In the genomic region with DNA sequence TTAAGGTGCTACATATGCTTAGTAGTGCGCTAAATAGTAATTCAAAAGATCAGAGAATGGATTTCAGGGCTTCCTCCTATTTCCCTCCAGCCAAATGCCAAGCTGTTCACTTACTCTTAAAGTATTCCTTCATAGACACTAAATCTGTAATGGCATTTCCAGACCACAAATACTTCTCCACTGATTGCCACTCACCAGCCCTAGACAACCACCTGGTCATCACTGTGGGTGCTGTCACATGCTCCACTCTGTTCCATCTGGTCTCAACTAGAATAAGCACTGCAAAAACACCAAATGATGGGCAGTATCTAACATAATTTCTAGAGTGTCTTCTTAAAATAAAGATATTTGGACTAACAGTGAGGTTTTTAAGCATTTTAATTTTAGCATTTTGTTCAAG, we compare ENCODE assay signal across 20 cellular contexts.
"Had no signal": no experiment of that assay in that cellular context is flagged by ENCODE, and none has a peak within 500 bp of the region (broad histone marks: within the 10 kb centered on the region; RNA-seq: fewer than 3 reads in every experiment).

No MANE protein-coding gene starts in this region.

- H3K27me3 ChIP-seq: SJCRH30 had no signal

- H3K4me2 ChIP-seq: KMS-11 had no signal

- H3K27ac ChIP-seq: HL-60, KMS-11, RWPE1, SJCRH30 had no signal

- H3K4me3 ChIP-seq: K562, SJCRH30 had no signal

- DNase-seq: Kasumi-1, MM.1S, NCI-H1092 treated with DMSO at 0.1 percent for 48 hours, NCI-H1436, NCI-H187, NCI-H2029, NCI-H2081 treated with DMSO at 0.1 percent for 48 hours, NCI-H2171, NCI-H226, NCI-H446, NCI-H510A, NCI-H526 treated with DMSO at 0.1 percent for 48 hours, NCI-H748 treated with DMSO at 0.1 percent for 48 hours, SHP77 treated with DMSO at 0.1 percent for 48 hours, SJCRH30 had no signal

- H3K9ac ChIP-seq: KMS-11 had no signal

- H3K9me3 ChIP-seq: SJCRH30 had no signal

- H3K4me1 ChIP-seq: SJCRH30 had no signal

- ATAC-seq: K562, SK-N-SH treated with all-trans-retinoic acid at 6 μM for 48 hours had no signal

- H3K36me3 ChIP-seq: SJCRH30 had no signal
